In genomic region chr12:53205747-53206146, GRCh38 we compare ENCODE assay signal across 8 cellular contexts. TPM values are rescaled to one million over a fixed set of nuclear protein-coding genes. Genes with fewer than 3 reads are reported as not detected.
DNase-seq lines count a peak whose midpoint lies in the region; ATAC-seq and TF ChIP-seq lines count a peak whose summit lies in the region.

No MANE protein-coding gene starts in this region.

- no peaks in the 10 kb centered on the region for H3K9me3 Mint-ChIP-seq in activated B cell treated with CpG ODN at 0.5 μM for 24 hours

- H3K27ac Mint-ChIP-seq in activated B cell treated with CpG ODN at 0.5 μM for 24 hours, result peak overlapping the region; percentile 83

- intact Hi-C loops in activated B cell treated with CpG ODN at 0.5 μM for 24 hours (cut with micrococcal nuclease), result no loop called here

- DNase-seq in CD1c-positive myeloid dendritic cell (ENCODE audit: extremely low spot score) (peak; percentile 65), activated B cell treated with CpG ODN at 0.5 μM for 24 hours (peak; percentile 50), epidermal melanocyte (ENCODE audit: insufficient read length, low spot score) (peak; percentile 68), NCI-H2171 treated with DMSO at 0.1 percent for 48 hours (lab: John Stamatoyannopoulos, UW) (no peak), pons (ENCODE audit: low spot score) (no peak)
- DNase-seq in stimulated activated CD4-positive, alpha-beta T cell treated with anti-CD3 and anti-CD28 coated beads, TNF-alpha, amount 100 ng/mL, for 48 hours (ENCODE audit: low read depth in 3 of 3), result peak; percentile 68 to 72 (median 70)

- H3K27me3 Mint-ChIP-seq in activated B cell treated with CpG ODN at 0.5 μM for 24 hours, result no peaks in the 10 kb centered on the region

- peak; percentile 66 for ATAC-seq in GM19452 (IDR thresholded peaks at IDR 0.05; ENCODE audit: unreplicated experiment)
- peak; percentile 65 for ATAC-seq in HG03460 (IDR thresholded peaks at IDR 0.05; ENCODE audit: unreplicated experiment)
- peak; percentile 66 for ATAC-seq in activated B cell treated with CpG ODN at 0.5 μM for 24 hours (ENCODE audit: low read depth)

- peak overlapping the region; percentile 89 for H3K4me3 Mint-ChIP-seq in activated B cell treated with CpG ODN at 0.5 μM for 24 hours

- H3K36me3 Mint-ChIP-seq in activated B cell treated with CpG ODN at 0.5 μM for 24 hours (ENCODE audit: low read depth), result peaks cover 7% of the 10 kb centered on the region

- POLR2A ChIA-PET in activated B cell treated with CpG ODN at 0.5 μM for 24 hours (lab: Charles Lee), result interaction anchor here (1.0 to 7.3 kb wide), 5 partner anchors 8 to 295 kb away, joined by 3 to 57 read pairs (median 36); partner anchors contain the start of genes CSAD, TARBP2 and ZNF740

- H3K4me1 Mint-ChIP-seq in activated B cell treated with CpG ODN at 0.5 μM for 24 hours, result peaks cover 94% of the 10 kb centered on the region

- no peak for TF ChIP-seq CTCF in activated B cell treated with CpG ODN at 0.5 μM for 24 hours (IDR thresholded peaks at IDR 0.05)

- CTCF ChIA-PET in activated B cell treated with CpG ODN at 0.5 μM for 24 hours (lab: Charles Lee), result interaction anchor here (1.2 to 1.5 kb wide), 2 partner anchors 8 to 16 kb away, joined by 3 to 4 read pairs; no protein-coding TSS in a partner anchor

RNA-seq across cellular contexts. Expression of gene ITGB7, which starts 1.3 kb away (rescaled TPM):
- 137 and 139 TPM in 2 replicates for total RNA-seq in activated B cell treated with CpG ODN at 0.5 μM for 24 hours

RNA-seq across cellular contexts. Expression of gene CSAD, which starts 25.0 kb away (rescaled TPM):
- 25.7 and 34.6 TPM in 2 replicates for total RNA-seq in activated B cell treated with CpG ODN at 0.5 μM for 24 hours

RNA-seq across cellular contexts. Expression of gene ZNF740, which starts 25.2 kb away (rescaled TPM):
- 64.4 and 67.2 TPM in 2 replicates for total RNA-seq in activated B cell treated with CpG ODN at 0.5 μM for 24 hours

RNA-seq across cellular contexts. Expression of gene RARG, which starts 26.3 kb away (rescaled TPM):
- total RNA-seq in activated B cell treated with CpG ODN at 0.5 μM for 24 hours, result 5.5 and 7.5 TPM in 2 replicates

Comparison
In these comparisons a context has a peak if more than half of its experiments do, and no peak if none do; other contexts are left out.
1. DNase-seq: peak in CD1c-positive myeloid dendritic cell (single experiment), activated B cell treated with CpG ODN at 0.5 μM for 24 hours (single experiment), epidermal melanocyte (single experiment) and stimulated activated CD4-positive, alpha-beta T cell treated with anti-CD3 and anti-CD28 coated beads, TNF-alpha, amount 100 ng/mL, for 48 hours (3 of 3); none in NCI-H2171 treated with DMSO at 0.1 percent for 48 hours (single experiment) and pons (single experiment).
2. Peak in every context shown above with its lines, with median percentiles within 50 percentile points of each other: ATAC-seq.